In genomic region chr11:75867778-75868374, GRCh38 we compare ENCODE assay signal across 8 cellular contexts. TPM values are rescaled to one million over a fixed set of nuclear protein-coding genes. Genes with fewer than 3 reads are reported as not detected.
A peak's percentile ranks its signal among the peaks of the same experiment; 100 is the strongest.
DNase-seq lines count a peak whose midpoint lies in the region; ATAC-seq and TF ChIP-seq lines count a peak whose summit lies in the region.

No MANE protein-coding gene starts in this region.

- WGBS in GM23248 (ENCODE audit: low coverage in 1 of 2, low lambda C conversion rate in 2 of 2, missing lambda C conversion rate in 2 of 2), 2 experiments = 26 to 28% methylated on average over 6 of the region's 6 CpGs

- H3K4me2 ChIP-seq in GM23248 (ENCODE audit: unreplicated experiment) = no peak overlapping the region

- H3K9ac ChIP-seq in GM23248 = no peak overlapping the region

- H3K27ac Mint-ChIP-seq in CD8-positive, alpha-beta memory T cell = no peak overlapping the region
- no peak overlapping the region for H3K27ac Mint-ChIP-seq in activated naive CD4-positive, alpha-beta T cell treated with anti-CD3 and anti-CD28 coated beads, Interleukin-2, amount 10 ng/mL, durations not matched to agents 7 days and 5 days
- no peak overlapping the region for H3K27ac Mint-ChIP-seq in glutamatergic neuron (ENCODE audit: unreplicated experiment)

- H2AFZ ChIP-seq in GM23248 = no peak overlapping the region

- peaks cover 0 to 13% (median 4%) of the 10 kb centered on the region in 3 donors for H3K36me3 Mint-ChIP-seq in CD8-positive, alpha-beta memory T cell
- H3K36me3 Mint-ChIP-seq in activated naive CD4-positive, alpha-beta T cell treated with anti-CD3 and anti-CD28 coated beads, Interleukin-2, amount 10 ng/mL, durations not matched to agents 7 days and 5 days = peaks cover 1% of the 10 kb centered on the region
- no peaks in the 10 kb centered on the region for H3K36me3 Mint-ChIP-seq in glutamatergic neuron (ENCODE audit: unreplicated experiment)

- H3K27ac ChIP-seq in CD8-positive, alpha-beta memory T cell (ENCODE audit: low read depth, low read length) = no peak overlapping the region
- no peak overlapping the region for H3K27ac ChIP-seq in GM23248

- H3K4me3 ChIP-seq in CD8-positive, alpha-beta memory T cell (ENCODE audit: low read length) = no peak overlapping the region
- H3K4me3 ChIP-seq in GM23248 = no peak overlapping the region

- peaks cover 12% of the 10 kb centered on the region; the same call in 1 of the 2 replicates for H3K79me2 ChIP-seq in GM23248 (ENCODE audit: insufficient read depth)

- H3K36me3 ChIP-seq in CD8-positive, alpha-beta memory T cell (ENCODE audit: insufficient read depth, low read length) = no peaks in the 10 kb centered on the region
- no peaks in the 10 kb centered on the region for H3K36me3 ChIP-seq in GM23248 (ENCODE audit: low read depth)

- H3K9me2 ChIP-seq in GM23248 (ENCODE audit: insufficient read depth) = no peaks in the 10 kb centered on the region

- H3K27me3 ChIP-seq in CD8-positive, alpha-beta memory T cell (ENCODE audit: insufficient read depth, low read length, poor library complexity, severe bottlenecking) = no peaks in the 10 kb centered on the region
- H3K27me3 ChIP-seq in GM23248 (replicated peaks; ENCODE audit: insufficient read depth) = no peaks in the 10 kb centered on the region

- POLR2A ChIA-PET in CD8-positive, alpha-beta memory T cell (lab: Charles Lee) = no interaction called here

- H3F3A ChIP-seq in GM23248 (ENCODE audit: insufficient read depth) = no peaks in the 10 kb centered on the region

- no peak for ATAC-seq in GM18909 (IDR thresholded peaks at IDR 0.05; ENCODE audit: poor library complexity, unreplicated experiment)

- TF ChIP-seq CTCF in glutamatergic neuron (IDR thresholded peaks at IDR 0.05; ENCODE audit: partially characterized antibody, unreplicated experiment) = peak; percentile 99

- peak; percentile 17 to 51 (median 34) for DNase-seq in CD8-positive, alpha-beta memory T cell
- peak; percentile 71 for DNase-seq in GM23248
- peak; percentile 46 for DNase-seq in NCI-H774 (lab: John Stamatoyannopoulos, UW)
- peak; percentile 56 for DNase-seq in activated naive CD4-positive, alpha-beta T cell treated with anti-CD3 and anti-CD28 coated beads, Interleukin-2, amount 10 ng/mL, durations not matched to agents 7 days and 5 days
- no peak for DNase-seq in glutamatergic neuron
- DNase-seq in pulmonary artery endothelial cell (ENCODE audit: low read depth, low spot score) = peak; percentile 7
- DNase-seq in NCI-H187 treated with DMSO at 0.1 percent for 48 hours (lab: John Stamatoyannopoulos, UW) = no peak

- H3K4me1 ChIP-seq in CD8-positive, alpha-beta memory T cell (ENCODE audit: insufficient read depth, low read length) = no peaks in the 10 kb centered on the region
- no peaks in the 10 kb centered on the region for H3K4me1 ChIP-seq in GM23248 (ENCODE audit: insufficient read depth)

- no peaks in the 10 kb centered on the region for H3K27me3 Mint-ChIP-seq in CD8-positive, alpha-beta memory T cell
- H3K27me3 Mint-ChIP-seq in activated naive CD4-positive, alpha-beta T cell treated with anti-CD3 and anti-CD28 coated beads, Interleukin-2, amount 10 ng/mL, durations not matched to agents 7 days and 5 days = no peaks in the 10 kb centered on the region
- peaks cover 2% of the 10 kb centered on the region for H3K27me3 Mint-ChIP-seq in glutamatergic neuron (ENCODE audit: unreplicated experiment)

- CTCF ChIA-PET in CD8-positive, alpha-beta memory T cell (lab: Charles Lee) = interaction anchor here (0.7 to 8.3 kb wide), 14 partner anchors 13 to 451 kb away, joined by 3 to 94 read pairs (median 4); no protein-coding TSS in a partner anchor
- CTCF ChIA-PET in activated naive CD4-positive, alpha-beta T cell treated with anti-CD3 and anti-CD28 coated beads, Interleukin-2, amount 10 ng/mL, durations not matched to agents 7 days and 5 days (lab: Charles Lee) = interaction anchor here (0.6 to 8.3 kb wide), 15 partner anchors 28 to 290 kb away, joined by 3 to 133 read pairs (median 5); partner anchors contain the start of genes MOGAT2 and UVRAG

- H3K4me1 Mint-ChIP-seq in CD8-positive, alpha-beta memory T cell = peaks cover 4 to 17% (median 6%) of the 10 kb centered on the region in 3 donors
- H3K4me1 Mint-ChIP-seq in activated naive CD4-positive, alpha-beta T cell treated with anti-CD3 and anti-CD28 coated beads, Interleukin-2, amount 10 ng/mL, durations not matched to agents 7 days and 5 days = peaks cover 4% of the 10 kb centered on the region
- peaks cover 3% of the 10 kb centered on the region for H3K4me1 Mint-ChIP-seq in glutamatergic neuron (ENCODE audit: low read depth, unreplicated experiment)

- no peak overlapping the region for H3K4me3 Mint-ChIP-seq in CD8-positive, alpha-beta memory T cell
- H3K4me3 Mint-ChIP-seq in activated naive CD4-positive, alpha-beta T cell treated with anti-CD3 and anti-CD28 coated beads, Interleukin-2, amount 10 ng/mL, durations not matched to agents 7 days and 5 days = no peak overlapping the region
- no peak overlapping the region for H3K4me3 Mint-ChIP-seq in glutamatergic neuron (ENCODE audit: unreplicated experiment)

- no peaks in the 10 kb centered on the region for H3K9me3 Mint-ChIP-seq in CD8-positive, alpha-beta memory T cell
- H3K9me3 Mint-ChIP-seq in activated naive CD4-positive, alpha-beta T cell treated with anti-CD3 and anti-CD28 coated beads, Interleukin-2, amount 10 ng/mL, durations not matched to agents 7 days and 5 days = no peaks in the 10 kb centered on the region
- peaks cover 2% of the 10 kb centered on the region for H3K9me3 Mint-ChIP-seq in glutamatergic neuron (ENCODE audit: unreplicated experiment)

- no peaks in the 10 kb centered on the region for H3K9me3 ChIP-seq in CD8-positive, alpha-beta memory T cell (ENCODE audit: low read length)
- no peaks in the 10 kb centered on the region for H3K9me3 ChIP-seq in GM23248 (ENCODE audit: low read depth)

- no peaks in the 10 kb centered on the region for H4K20me1 ChIP-seq in GM23248 (ENCODE audit: insufficient read depth)

- in situ Hi-C loops in GM23248 (cut with MboI) = loop anchor here (5.0 to 10.0 kb wide), 2 partner anchors 61 to 153 kb away; partner anchors contain the start of gene MOGAT2

RNA-seq across cellular contexts. Expression of gene UVRAG, which starts 52.9 kb away (rescaled TPM):
- total RNA-seq in CD8-positive, alpha-beta memory T cell = 10 to 100 TPM; 18.0 to 20.9 TPM
- polyA plus RNA-seq in CD8-positive, alpha-beta memory T cell = 17.1 TPM
- total RNA-seq in GM23248 (2014; rRNA removed; shearing (Covaris generic)) = 9.9 and 46.3 TPM in 2 replicates
- polyA plus RNA-seq in GM23248 (2016; fragmentation: Nextera tagmentation; extraction: Ambion mirVana) = 11.0 TPM in 2 replicates
- total RNA-seq in glutamatergic neuron (ENCODE audit: unreplicated experiment) (17.8 TPM), pulmonary artery endothelial cell (67.2 and 68.0 TPM in 2 replicates)

Comparison
In these comparisons a context has a peak if more than half of its experiments do, and no peak if none do; other contexts are left out.
1. DNase-seq: peak in CD8-positive, alpha-beta memory T cell (5 of 5), GM23248 (single experiment), NCI-H774 (single experiment), activated naive CD4-positive, alpha-beta T cell treated with anti-CD3 and anti-CD28 coated beads, Interleukin-2, amount 10 ng/mL, durations not matched to agents 7 days and 5 days (single experiment) and pulmonary artery endothelial cell (single experiment); none in glutamatergic neuron (single experiment) and NCI-H187 treated with DMSO at 0.1 percent for 48 hours (single experiment).